Comparison of ENCODE assay signal across 8 cellular contexts in the genomic region with DNA sequence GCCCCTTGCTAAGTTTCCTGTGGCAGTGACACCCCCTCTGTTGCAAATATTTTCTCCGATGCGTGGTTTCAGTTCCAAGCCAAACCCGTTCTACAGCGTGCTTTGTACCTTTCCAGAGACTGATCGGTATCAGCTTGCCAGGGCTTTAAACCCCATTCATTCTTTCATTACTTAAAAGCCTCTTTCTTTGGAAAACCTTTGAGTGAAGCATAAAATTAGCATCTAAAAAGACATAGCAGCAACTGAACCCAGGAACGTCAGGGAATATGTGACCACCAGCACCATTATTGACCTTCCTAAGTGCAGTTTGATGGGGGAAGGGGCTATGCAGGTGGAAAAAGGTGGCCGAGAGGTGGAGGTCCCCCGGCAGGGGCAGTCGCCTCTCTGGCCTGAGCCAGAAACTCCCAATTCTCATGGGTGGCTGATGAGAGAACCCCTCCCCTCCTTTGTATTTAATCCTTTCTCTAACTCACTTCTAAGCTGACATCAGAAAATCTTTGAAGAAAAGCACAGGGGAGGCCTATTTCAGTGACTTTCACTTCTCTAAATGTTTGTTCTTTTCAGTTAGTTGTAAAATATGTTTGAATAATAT.
DNase-seq lines count a peak whose midpoint lies in the region; ATAC-seq, FAIRE-seq and TF ChIP-seq lines count a peak whose summit lies in the region.

No MANE protein-coding gene starts in this region.

- peak overlapping the region; percentile 91 for H3K27ac Mint-ChIP-seq in stimulated activated memory B cell treated with anti-CD40 and anti-IgM and Interleukin-4, amounts not matched to agents 10 μg/mL and 1 μg/mL and 100 μg/mL, for 72 hours

- H3K4me3 ChIP-seq in cardiac muscle cell (no peak overlapping the region), right cardiac atrium (ENCODE audit: low read length) (no peak overlapping the region), LNCaP clone FGC (ENCODE audit: low read depth, low read length) (no peak overlapping the region), endothelial cell of umbilical vein (replicated peaks in 1 of 3; ENCODE audit: insufficient read depth in 1 of 3, low read depth in 1 of 3, low read length in 3 of 3) (no peak overlapping the region)

- H3K4me1 ChIP-seq in cardiac muscle cell (ENCODE audit: low read depth) (peaks cover 19% of the 10 kb centered on the region), right cardiac atrium (ENCODE audit: control insufficient read depth, insufficient read depth, low read length) (no peaks in the 10 kb centered on the region), endothelial cell of umbilical vein (ENCODE audit: control insufficient read depth, extremely low read depth, insufficient read depth, low read length) (no peaks in the 10 kb centered on the region)

- peak overlapping the region; percentile 74 for H3K4me3 Mint-ChIP-seq in stimulated activated memory B cell treated with anti-CD40 and anti-IgM and Interleukin-4, amounts not matched to agents 10 μg/mL and 1 μg/mL and 100 μg/mL, for 72 hours

- TF ChIP-seq POLR2A in endothelial cell of umbilical vein (IDR thresholded peaks at IDR 0.05; ENCODE audit: low read depth, low read length) = no peak

- H3K36me3 Mint-ChIP-seq in stimulated activated memory B cell treated with anti-CD40 and anti-IgM and Interleukin-4, amounts not matched to agents 10 μg/mL and 1 μg/mL and 100 μg/mL, for 72 hours = peaks cover 10% of the 10 kb centered on the region

- peak overlapping the region; percentile 32 for H2AFZ ChIP-seq in endothelial cell of umbilical vein (ENCODE audit: low read depth, low read length)

- H3K9me1 ChIP-seq in endothelial cell of umbilical vein (replicated peaks; ENCODE audit: control insufficient read depth, extremely low read depth, insufficient read depth, low read length) = no peaks in the 10 kb centered on the region

- H3K27ac ChIP-seq in cardiac muscle cell (peak overlapping the region; percentile 37), right cardiac atrium (ENCODE audit: low read length) (no peak overlapping the region), endothelial cell of umbilical vein (ENCODE audit: insufficient read depth, low read depth, low read length) (no peak overlapping the region)

- peaks cover 10% of the 10 kb centered on the region for H3K9me3 Mint-ChIP-seq in stimulated activated memory B cell treated with anti-CD40 and anti-IgM and Interleukin-4, amounts not matched to agents 10 μg/mL and 1 μg/mL and 100 μg/mL, for 72 hours

- H3K36me3 ChIP-seq in cardiac muscle cell = no peaks in the 10 kb centered on the region
- no peaks in the 10 kb centered on the region for H3K36me3 ChIP-seq in endothelial cell of umbilical vein (ENCODE audit: control insufficient read depth in 2 of 2, extremely low read depth in 1 of 2, insufficient read depth in 2 of 2, low read length in 2 of 2)

- no peak for ATAC-seq in right cardiac atrium
- ATAC-seq in stimulated activated memory B cell treated with anti-CD40 and anti-IgM and Interleukin-4, amounts not matched to agents 10 μg/mL and 1 μg/mL and 100 μg/mL, for 72 hours = peak; percentile 75

- no peaks in the 10 kb centered on the region for H3K79me2 ChIP-seq in endothelial cell of umbilical vein (ENCODE audit: control insufficient read depth, insufficient read depth, low read length)

- H3K9me3 ChIP-seq in cardiac muscle cell (ENCODE audit: low read depth) (no peaks in the 10 kb centered on the region), right cardiac atrium (ENCODE audit: control insufficient read depth, low read length) (no peaks in the 10 kb centered on the region), endothelial cell of umbilical vein (replicated peaks; ENCODE audit: control insufficient read depth, insufficient read depth, low read length) (no peaks in the 10 kb centered on the region)

- no peak for DNase-seq in cardiac muscle cell (ENCODE audit: low read depth in 1 of 2, low spot score in 1 of 2)
- no peak for DNase-seq in right cardiac atrium
- DNase-seq in LNCaP clone FGC (ENCODE audit: low read depth) = peak; percentile 28
- no peak for DNase-seq in endothelial cell of umbilical vein (ENCODE audit: low read depth, low spot score)
- no peak for DNase-seq in SHP77 (lab: John Stamatoyannopoulos, UW)
- DNase-seq in NCI-H2196 treated with DMSO at 0.1 percent for 48 hours (lab: John Stamatoyannopoulos, UW; ENCODE audit: unreplicated experiment) = no peak
- DNase-seq in NCI-H2029 treated with DMSO at 0.1 percent for 48 hours (lab: John Stamatoyannopoulos, UW) = no peak

- intact Hi-C loops in right cardiac atrium (cut with DNase I) (no loop called here), endothelial cell of umbilical vein (cut with micrococcal nuclease) (no loop called here)

- TF ChIP-seq CTCF in cardiac muscle cell (IDR thresholded peaks at IDR 0.05; ENCODE audit: low read depth, low read length) (no peak), LNCaP clone FGC (IDR thresholded peaks at IDR 0.05; ENCODE audit: control insufficient read depth, extremely low read depth, insufficient read depth) (no peak), endothelial cell of umbilical vein (IDR thresholded peaks at IDR 0.05; ENCODE audit: extremely low read depth in 1 of 2, insufficient read depth in 1 of 2, low read depth in 1 of 2, low read length in 2 of 2) (no peak)

- H3K4me1 Mint-ChIP-seq in stimulated activated memory B cell treated with anti-CD40 and anti-IgM and Interleukin-4, amounts not matched to agents 10 μg/mL and 1 μg/mL and 100 μg/mL, for 72 hours = peaks cover 57% of the 10 kb centered on the region

- H4K20me1 ChIP-seq in endothelial cell of umbilical vein (replicated peaks; ENCODE audit: control insufficient read depth, extremely low read depth, insufficient read depth, low read length) = no peaks in the 10 kb centered on the region

- BruUV-seq in endothelial cell of umbilical vein (replicated peaks; lab: Mats Ljungman, UMichigan) = no TSS peak

- no peaks in the 10 kb centered on the region for H3K27me3 Mint-ChIP-seq in stimulated activated memory B cell treated with anti-CD40 and anti-IgM and Interleukin-4, amounts not matched to agents 10 μg/mL and 1 μg/mL and 100 μg/mL, for 72 hours

- H3K4me2 ChIP-seq in endothelial cell of umbilical vein (ENCODE audit: insufficient read depth, low read length) = peak overlapping the region; percentile 41

- WGBS in right cardiac atrium = 52% methylated on average over 9 of the region's 9 CpGs

- no peaks in the 10 kb centered on the region for H3K27me3 ChIP-seq in cardiac muscle cell
- H3K27me3 ChIP-seq in right cardiac atrium (ENCODE audit: control insufficient read depth, insufficient read depth) = no peaks in the 10 kb centered on the region
- H3K27me3 ChIP-seq in endothelial cell of umbilical vein (ENCODE audit: control insufficient read depth in 2 of 2, insufficient read depth in 2 of 2, low read length in 2 of 2) = peaks cover 0 to 8% of the 10 kb centered on the region in 2 experiments

- CTCF ChIA-PET in endothelial cell of umbilical vein (lab: Charles Lee) = interaction anchor here (1.2 to 1.3 kb wide), 2 partner anchors 18 to 98 kb away, joined by 3 read pairs; no protein-coding TSS in a partner anchor

- POLR2A ChIA-PET in endothelial cell of umbilical vein (lab: Charles Lee) = no interaction called here

- dilution Hi-C loops in endothelial cell of umbilical vein (cut with MboI; ENCODE audit: extremely low pct_ligation_motif_present, low sequenced_read_pairs) = no loop called here

- H3K9ac ChIP-seq in endothelial cell of umbilical vein (replicated peaks; ENCODE audit: extremely low read depth, insufficient read depth, low read length) = no peak overlapping the region

- no peak for FAIRE-seq in endothelial cell of umbilical vein (lab: Jason Lieb, UNC)

TF ChIP-seq in endothelial cell of umbilical vein, 7 proteins besides CTCF, POLR2A, EP300 and RAD21:
- TF ChIP-seq, protein P1, sequence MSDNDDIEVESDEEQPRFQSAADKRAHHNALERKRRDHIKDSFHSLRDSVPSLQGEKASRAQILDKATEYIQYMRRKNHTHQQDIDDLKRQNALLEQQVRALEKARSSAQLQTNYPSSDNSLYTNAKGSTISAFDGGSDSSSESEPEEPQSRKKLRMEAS (IDR thresholded peaks at IDR 0.05; ENCODE audit: insufficient read depth, insufficient read length) = no peak
- TF ChIP-seq MYC (IDR thresholded peaks at IDR 0.05; ENCODE audit: low read depth, low read length) (no peak), GATA2 (IDR thresholded peaks at IDR 0.05; ENCODE audit: insufficient read depth, insufficient read length, low read depth, low read length) (no peak), POLR2AphosphoS5 (IDR thresholded peaks at IDR 0.05; ENCODE audit: insufficient read depth, low read depth, low read length) (no peak), FOS (IDR thresholded peaks at IDR 0.05; ENCODE audit: borderline replicate concordance, insufficient read depth, low read length) (no peak), EZH2 (IDR thresholded peaks at IDR 0.05; ENCODE audit: borderline replicate concordance, low read depth, low read length, severe bottlenecking) (no peak), JUN (IDR thresholded peaks at IDR 0.05; ENCODE audit: borderline replicate concordance, insufficient read depth, insufficient read length, low read depth) (no peak)
TF ChIP-seq in endothelial cell of umbilical vein: peak in this region for 0.
